In the genomic region with DNA sequence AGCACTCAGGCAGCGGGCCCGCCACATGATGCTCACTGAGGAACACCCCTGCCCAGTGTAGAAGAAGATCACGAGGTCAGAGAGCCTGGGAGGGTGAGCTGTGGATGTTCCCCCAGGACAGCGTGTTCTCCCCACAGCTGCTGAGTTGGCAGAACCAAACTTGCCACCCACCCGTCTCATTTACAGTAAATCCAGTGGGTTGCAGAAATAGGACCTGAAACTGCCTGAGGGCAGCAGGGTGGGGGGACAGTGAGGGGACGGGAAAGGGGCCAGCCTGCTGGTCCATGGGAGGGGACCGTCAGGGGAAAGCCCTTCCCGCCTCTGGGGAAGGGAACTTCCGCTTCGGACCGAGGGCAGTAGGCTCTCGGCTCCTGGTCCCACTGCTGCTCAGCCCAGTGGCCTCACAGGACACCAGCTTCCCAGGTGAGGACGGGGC, we compare ENCODE assay signal across 16 cellular contexts. TPM values are rescaled to one million over a fixed set of nuclear protein-coding genes. Genes with fewer than 3 reads are reported as not detected.
A peak's percentile ranks its signal among the peaks of the same experiment; 100 is the strongest.
DNase-seq lines count a peak whose midpoint lies in the region; ATAC-seq and TF ChIP-seq lines count a peak whose summit lies in the region.
"Had no signal": no experiment of that assay in that cellular context is flagged by ENCODE, and none has a peak within 500 bp of the region (broad histone marks: within the 10 kb centered on the region; RNA-seq: fewer than 3 reads in every experiment).

Gene C1QB, plus strand, starts transcription at position 356 of the 436 bp plus-strand sequence. CDS start 6,227 bp downstream, outside the sequence.

- H3K14ac ChIP-seq in neuronal stem cell (ENCODE audit: low read length): peak within 1 kb of the TSS; percentile 42

- no peak within 1 kb of the TSS for H2BK15ac ChIP-seq in neuronal stem cell (ENCODE audit: low read length)

- H3K27ac ChIP-seq in ascending aorta: no peak within 1 kb of the TSS
- peak within 1 kb of the TSS; percentile 8 for H3K27ac ChIP-seq in right cardiac atrium (ENCODE audit: low read length)
- H3K27ac ChIP-seq in neuronal stem cell (replicated peaks; ENCODE audit: low read length): no peak within 1 kb of the TSS
- no peak within 1 kb of the TSS for H3K27ac ChIP-seq in thymus (ENCODE audit: low read depth)
- H3K27ac ChIP-seq: SJSA1 had no signal

- H3K23ac ChIP-seq in neuronal stem cell (ENCODE audit: low read depth, low read length, poor library complexity): peak within 1 kb of the TSS; percentile 16

- DNase-seq in ascending aorta (ENCODE audit: low spot score in 2 of 2) (peak; percentile 38 to 73), right cardiac atrium (peak; percentile 60 to 85 (median 80)), neuronal stem cell (ENCODE audit: low spot score) (no peak), NCI-H2196 treated with DMSO at 0.1 percent for 48 hours (lab: John Stamatoyannopoulos, UW; ENCODE audit: unreplicated experiment) (no peak), kidney tubule cell (ENCODE audit: low spot score) (no peak), NCI-H2227 (lab: John Stamatoyannopoulos, UW; ENCODE audit: unreplicated experiment) (no peak)
- no peak for DNase-seq in stimulated activated CD4-positive, alpha-beta T cell treated with anti-CD3 and anti-CD28 coated beads, Interleukin-2, amount 100 ng/mL, for 24 hours
- DNase-seq: activated CD8-positive, alpha-beta memory T cell treated with anti-CD3 and anti-CD28 coated beads, Interleukin-2, amount 50 U/mL, for 48 hours; effector CD4-positive, alpha-beta T cell; NCI-H748 treated with DMSO at 0.1 percent for 48 hours had no signal

- H2BK120ac ChIP-seq in neuronal stem cell (ENCODE audit: low read depth, low read length): no peak within 1 kb of the TSS

- no peak within 1 kb of the TSS for H3K4ac ChIP-seq in neuronal stem cell (ENCODE audit: low read length)

- no peak within 1 kb of the TSS for H4K91ac ChIP-seq in neuronal stem cell (ENCODE audit: low read depth, low read length, poor library complexity)

- no peak within 1 kb of the TSS for H4K8ac ChIP-seq in neuronal stem cell (ENCODE audit: low read depth, low read length)

- H3K9ac ChIP-seq in neuronal stem cell (ENCODE audit: low read depth, low read length, poor library complexity): no peak within 1 kb of the TSS

- H3K36me3 ChIP-seq in ascending aorta (no peaks in the 10 kb centered on the region), neuronal stem cell (replicated peaks in 1 of 2; ENCODE audit: control insufficient read depth in 2 of 2, insufficient read depth in 2 of 2, low read length in 2 of 2) (no peaks in the 10 kb centered on the region), thymus (ENCODE audit: control insufficient read depth, insufficient read depth) (no peaks in the 10 kb centered on the region)
- H3K36me3 ChIP-seq: SJSA1 had no signal

- H3K9me3 ChIP-seq in ascending aorta (no peaks in the 10 kb centered on the region), right cardiac atrium (ENCODE audit: control insufficient read depth, low read length) (no peaks in the 10 kb centered on the region), neuronal stem cell (replicated peaks in 1 of 2; ENCODE audit: control insufficient read depth in 2 of 2, insufficient read depth in 1 of 2, low read depth in 1 of 2, low read length in 2 of 2) (peaks cover 0 to 2% of the 10 kb centered on the region in 2 donors), thymus (ENCODE audit: control insufficient read depth) (no peaks in the 10 kb centered on the region)
- H3K9me3 ChIP-seq: SJSA1 had no signal

- no peak within 1 kb of the TSS for H3K4me2 ChIP-seq in neuronal stem cell (ENCODE audit: insufficient read depth, low read length, poor library complexity, severe bottlenecking)

- intact Hi-C loops in ascending aorta (cut with DNase I) (no loop called here), right cardiac atrium (cut with DNase I) (no loop called here)

- H3K4me3 ChIP-seq in ascending aorta (peak within 1 kb of the TSS; percentile 8 to 49), right cardiac atrium (ENCODE audit: low read length) (no peak within 1 kb of the TSS), neuronal stem cell (ENCODE audit: low read length in 2 of 2) (no peak within 1 kb of the TSS), thymus (ENCODE audit: low read length) (no peak within 1 kb of the TSS)
- H3K4me3 ChIP-seq: SJSA1 had no signal

- H3K4me1 ChIP-seq in ascending aorta (no peaks in the 10 kb centered on the region), right cardiac atrium (ENCODE audit: control insufficient read depth, insufficient read depth, low read length) (no peaks in the 10 kb centered on the region), neuronal stem cell (ENCODE audit: control insufficient read depth in 2 of 2, insufficient read depth in 1 of 2, low read depth in 1 of 2, low read length in 2 of 2) (no peaks in the 10 kb centered on the region), thymus (ENCODE audit: control insufficient read depth, insufficient read depth, low read length) (no peaks in the 10 kb centered on the region)
- H3K4me1 ChIP-seq: SJSA1 had no signal

- no peak within 1 kb of the TSS for H2BK5ac ChIP-seq in neuronal stem cell (ENCODE audit: low read length)

- H3K79me1 ChIP-seq in neuronal stem cell (ENCODE audit: low read depth, low read length): no peaks in the 10 kb centered on the region

- peak; percentile 76 to 81 for ATAC-seq in right cardiac atrium
- ATAC-seq: HCT116 had no signal

- TF ChIP-seq CTCF in ascending aorta (IDR thresholded peaks at IDR 0.05): no peak

- H2AK5ac ChIP-seq in neuronal stem cell (ENCODE audit: low read depth, low read length): peak within 1 kb of the TSS; percentile 6

- no peak within 1 kb of the TSS for H2AFZ ChIP-seq in neuronal stem cell (ENCODE audit: low read length)

- H2BK12ac ChIP-seq in neuronal stem cell (ENCODE audit: low read length): no peak within 1 kb of the TSS

- H3K18ac ChIP-seq in neuronal stem cell (ENCODE audit: low read length): peak within 1 kb of the TSS; percentile 11

- H3K27me3 ChIP-seq in ascending aorta: no peaks in the 10 kb centered on the region
- H3K27me3 ChIP-seq in right cardiac atrium (ENCODE audit: control insufficient read depth, insufficient read depth): no peaks in the 10 kb centered on the region
- peaks cover 0 to 49% (median 2%) of the 10 kb centered on the region in 3 experiments for H3K27me3 ChIP-seq in neuronal stem cell (ENCODE audit: control insufficient read depth in 3 of 3, insufficient read depth in 3 of 3, low read depth in 1 of 3, low read length in 3 of 3)
- H3K27me3 ChIP-seq in thymus (ENCODE audit: control insufficient read depth, insufficient read depth): no peaks in the 10 kb centered on the region

- WGBS in right cardiac atrium: 73% methylated on average over 13 of the region's 13 CpGs
- WGBS in neuronal stem cell (ENCODE audit: extremely low coverage in 2 of 2, insufficient read length in 2 of 2, insufficient replicate concordance in 1 of 2), 2 donors: no CpG with 5 or more reads among the region's 13 CpGs
- WGBS in thymus: 89% methylated on average over 13 of the region's 13 CpGs

RNA-seq across cellular contexts. Expression of gene C1QB, which starts in this region (rescaled TPM):
- total RNA-seq in ascending aorta (454 TPM), right cardiac atrium (100 to 1,000 TPM; 129 to 244 (median 166) TPM)
- polyA plus RNA-seq in right cardiac atrium (53.5 TPM), thymus (159 TPM)
- polyA plus RNA-seq in neuronal stem cell (2013, experiment 1 of 2): not detected
- polyA plus RNA-seq in neuronal stem cell (2013, experiment 2 of 2): not detected
- total RNA-seq: B cell, Daoy, glomerular endothelial cell, SJSA1 had no signal

Comparison
In these comparisons a context has a peak if more than half of its experiments do, and no peak if none do; other contexts are left out.
1. DNase-seq: peak in ascending aorta (2 of 2) and right cardiac atrium (3 of 3); none in neuronal stem cell (single experiment), stimulated activated CD4-positive, alpha-beta T cell treated with anti-CD3 and anti-CD28 coated beads, Interleukin-2, amount 100 ng/mL, for 24 hours (0 of 2), NCI-H2196 treated with DMSO at 0.1 percent for 48 hours (single experiment), kidney tubule cell (single experiment) and NCI-H2227 (single experiment).
2. H3K4me3 ChIP-seq: peak in ascending aorta (2 of 2); none in right cardiac atrium (single experiment), neuronal stem cell (0 of 2) and thymus (single experiment).